In genomic region chr11:88036701-88037100, GRCh38 we compare ENCODE assay signal across 9 cellular contexts.
"Had no signal": no experiment of that assay in that cellular context is flagged by ENCODE, and none has a peak within 500 bp of the region (broad histone marks: within the 10 kb centered on the region; RNA-seq: fewer than 3 reads in every experiment).

No MANE protein-coding gene starts in this region.

- H2AFZ ChIP-seq: GM23338 had no signal

- FAIRE-seq: H1, HepG2 had no signal

- DNase-seq: H7, HFFc6, KBM-7 had no signal

- H3K4me3 ChIP-seq: GM23338, HAP-1 had no signal

- H3K4me2 ChIP-seq: GM23338 had no signal

- ATAC-seq: GM23338, HCT116, HepG2 had no signal

- H3K9me3 ChIP-seq: HAP-1 had no signal

- H3K27ac ChIP-seq: HL-60 had no signal

- H3K4me1 ChIP-seq: HAP-1 had no signal

- H3K36me3 ChIP-seq: HAP-1 had no signal
